32 cellular contexts compared by ENCODE assay signal in genomic region chr6:69343856-69344255, GRCh38.
DNase-seq lines count a peak whose midpoint lies in the region; TF ChIP-seq lines count a peak whose summit lies in the region.
"Had no signal": no experiment of that assay in that cellular context is flagged by ENCODE, and none has a peak within 500 bp of the region (broad histone marks: within the 10 kb centered on the region; RNA-seq: fewer than 3 reads in every experiment).

No MANE protein-coding gene starts in this region.

- in situ Hi-C loops in SK-MEL-5 (cut with HindIII; ENCODE audit: low pct_unique_long_range_greater_than_20kb, low sequenced_read_pairs) = no loop called here

- peaks cover 1% of the 10 kb centered on the region for H3K27me3 Mint-ChIP-seq in glutamatergic neuron (ENCODE audit: unreplicated experiment)
- H3K27me3 Mint-ChIP-seq: natural killer cell treated with Interleukin-12 subunit alpha and Interleukin-12 subunit beta and Interleukin-15 and Interleukin-18, amount 100 ng/mL, for 72 hours; stimulated activated naive B cell treated with anti-CD40 and anti-IgM and Interleukin-4, amounts not matched to agents 10 μg/mL and 1 μg/mL and 100 μg/mL, for 72 hours had no signal

- peaks cover 5% of the 10 kb centered on the region for H3K9me3 Mint-ChIP-seq in glutamatergic neuron (ENCODE audit: unreplicated experiment)

- no peaks in the 10 kb centered on the region for H3K36me3 Mint-ChIP-seq in glutamatergic neuron (ENCODE audit: unreplicated experiment)
- H3K36me3 Mint-ChIP-seq: CD14-positive monocyte; stimulated activated naive B cell treated with anti-CD40 and anti-IgM and Interleukin-4, amounts not matched to agents 10 μg/mL and 1 μg/mL and 100 μg/mL, for 72 hours had no signal

- no peak overlapping the region for H3K4me3 ChIP-seq in choroid plexus epithelial cell (ENCODE audit: low read depth, low read length)
- H3K4me3 ChIP-seq: breast epithelium, gastroesophageal sphincter, GM23248, mucosa of descending colon, ovary, sigmoid colon had no signal

- no peak overlapping the region for H3K4me3 Mint-ChIP-seq in glutamatergic neuron (ENCODE audit: unreplicated experiment)
- H3K4me3 Mint-ChIP-seq: CD14-positive monocyte; natural killer cell treated with Interleukin-12 subunit alpha and Interleukin-12 subunit beta and Interleukin-15 and Interleukin-18, amount 100 ng/mL, for 72 hours; stimulated activated naive B cell treated with anti-CD40 and anti-IgM and Interleukin-4, amounts not matched to agents 10 μg/mL and 1 μg/mL and 100 μg/mL, for 72 hours had no signal

- H3K4me1 Mint-ChIP-seq in glutamatergic neuron (ENCODE audit: low read depth, unreplicated experiment) = peaks cover 5% of the 10 kb centered on the region
- H3K4me1 Mint-ChIP-seq: CD14-positive monocyte; stimulated activated naive B cell treated with anti-CD40 and anti-IgM and Interleukin-4, amounts not matched to agents 10 μg/mL and 1 μg/mL and 100 μg/mL, for 72 hours had no signal

- DNase-seq in SK-MEL-5 (ENCODE audit: low read depth, low spot score) (peak; percentile 70), choroid plexus epithelial cell (ENCODE audit: low read depth) (peak; percentile 5), kidney glomerular epithelial cell (lab: John Stamatoyannopoulos, UW) (peak; percentile 14), putamen (ENCODE audit: low spot score) (peak; percentile 34), dermis blood vessel endothelial cell (no peak), AG08395 (ENCODE audit: low spot score) (no peak), NCI-H1930 (lab: John Stamatoyannopoulos, UW) (no peak), glutamatergic neuron (no peak)
- DNase-seq: activated CD4-positive, alpha-beta T cell treated with anti-CD3 and anti-CD28 coated beads for 48 hours; activated T-cell treated with anti-CD3 and anti-CD28 coated beads, Interleukin-2, amount 50 U/mL, for 1 hour; Calu3; cortex of kidney; GM23248; islet precursor cell; KG1; mucosa of descending colon; NCI-H146; NCI-H2171; NCI-H526; NK-92 treated with Interleukin-12 subunit alpha and Interleukin-12 subunit beta, amount 100 ng/mL, for 24 hours; ovary; SIG-M5; sigmoid colon; stimulated activated CD4-positive, alpha-beta T cell treated with anti-CD3 and anti-CD28 coated beads, Interleukin-15, amount 100 ng/mL, for 24 hours; stimulated activated naive B cell treated with anti-CD40 and anti-IgM and Interleukin-4, amounts not matched to agents 10 μg/mL and 1 μg/mL and 100 μg/mL, for 72 hours; SW 1271; T-helper 9 cell; WERI-Rb-1 had no signal

- H3K27ac Mint-ChIP-seq in glutamatergic neuron (ENCODE audit: unreplicated experiment) = no peak overlapping the region
- H3K27ac Mint-ChIP-seq: CD14-positive monocyte; natural killer cell treated with Interleukin-12 subunit alpha and Interleukin-12 subunit beta and Interleukin-15 and Interleukin-18, amount 100 ng/mL, for 72 hours; stimulated activated naive B cell treated with anti-CD40 and anti-IgM and Interleukin-4, amounts not matched to agents 10 μg/mL and 1 μg/mL and 100 μg/mL, for 72 hours had no signal

- TF ChIP-seq CTCF in choroid plexus epithelial cell (conservative IDR thresholded peaks at IDR 0.05; ENCODE audit: low read depth, low read length) (no peak), glutamatergic neuron (IDR thresholded peaks at IDR 0.05; ENCODE audit: partially characterized antibody, unreplicated experiment) (no peak)

Comparison
In these comparisons a context has a peak if more than half of its experiments do, and no peak if none do; other contexts are left out.
1. DNase-seq: peak in SK-MEL-5 (single experiment), choroid plexus epithelial cell (single experiment), kidney glomerular epithelial cell (single experiment) and putamen (single experiment); none in dermis blood vessel endothelial cell (single experiment), AG08395 (single experiment), NCI-H1930 (0 of 2) and glutamatergic neuron (single experiment).